8 cellular contexts compared by ENCODE assay signal in genomic region chr4:158170691-158171455, GRCh38. TPM values are rescaled to one million over a fixed set of nuclear protein-coding genes. Genes with fewer than 3 reads are reported as not detected.
DNase-seq lines count a peak whose midpoint lies in the region; ATAC-seq and TF ChIP-seq lines count a peak whose summit lies in the region.

No MANE protein-coding gene starts in this region.

- peak overlapping the region; percentile 23 to 78 for H3K27ac ChIP-seq in lung (ENCODE audit: low read depth in 1 of 2, low read length in 1 of 2)

- H3K27ac Mint-ChIP-seq in type B pancreatic cell = peak overlapping the region; percentile 39

- WGBS in lung, 2 donors = 34 to 40% methylated on average over 38 of the region's 38 CpGs

- no peaks in the 10 kb centered on the region for H3K27me3 ChIP-seq in lung (ENCODE audit: control insufficient read depth, insufficient read depth)

- H3K4me3 ChIP-seq in cardiac fibroblast (replicated peaks in 1 of 2; ENCODE audit: low read depth in 2 of 2, low read length in 2 of 2) (peak overlapping the region; percentile 64 to 67), lung (peak overlapping the region; percentile 2)

- peak; percentile 29 for TF ChIP-seq CTCF in GM10248 (IDR thresholded peaks at IDR 0.05; ENCODE audit: control extremely low read depth, extremely low read depth, low read depth, missing control alignments)
- TF ChIP-seq CTCF in cardiac fibroblast (IDR thresholded peaks at IDR 0.05; ENCODE audit: low read depth, low read length) = peak; percentile 60
- TF ChIP-seq CTCF in lung (IDR thresholded peaks at IDR 0.05; ENCODE audit: control extremely low read depth, extremely low read depth) = no peak
- TF ChIP-seq CTCF in type B pancreatic cell (conservative IDR thresholded peaks at IDR 0.05) = peak; percentile 69

- peaks cover 9 to 16% of the 10 kb centered on the region in 2 donors for H3K4me1 ChIP-seq in lung (ENCODE audit: control insufficient read depth in 2 of 2, insufficient read depth in 2 of 2, low read length in 2 of 2)

- H3K4me1 Mint-ChIP-seq in type B pancreatic cell (ENCODE audit: unreplicated experiment) = peaks cover 32% of the 10 kb centered on the region

- no peaks in the 10 kb centered on the region for H3K9me3 Mint-ChIP-seq in type B pancreatic cell

- H3K27me3 Mint-ChIP-seq in type B pancreatic cell = no peaks in the 10 kb centered on the region

- peak overlapping the region; percentile 89 for H3K4me3 Mint-ChIP-seq in type B pancreatic cell

- H3K36me3 Mint-ChIP-seq in type B pancreatic cell = peaks cover 4% of the 10 kb centered on the region

- ATAC-seq in lung (ENCODE audit: insufficient read depth, low FRiP score) (peak; percentile 63), HG03520 (IDR thresholded peaks at IDR 0.05; ENCODE audit: unreplicated experiment) (no peak)

- H3K9me3 ChIP-seq in lung (ENCODE audit: control insufficient read depth in 2 of 2, insufficient read depth in 1 of 2, low read length in 1 of 2) = no peaks in the 10 kb centered on the region

- CTCF ChIA-PET in GM10248 (lab: Yijun Ruan, JAX) = interaction anchor here (0.8 to 4.0 kb wide), 14 partner anchors 7 to 178 kb away, joined by 3 to 21 read pairs (median 4); no protein-coding TSS in a partner anchor

- DNase-seq in GM10248 (ENCODE audit: extremely low spot score) = peak; percentile 29
- peak; percentile 34 for DNase-seq in HT-29 (ENCODE audit: low spot score)
- peak; percentile 62 to 73 for DNase-seq in cardiac fibroblast (ENCODE audit: low read depth in 2 of 2)
- peak; percentile 44 for DNase-seq in lung (ENCODE audit: low spot score)
- DNase-seq in type B pancreatic cell (ENCODE audit: extremely low spot score, unreplicated experiment) = peak; percentile 74
- DNase-seq in NCI-H2107 treated with DMSO at 0.1 percent for 48 hours (lab: John Stamatoyannopoulos, UW; ENCODE audit: unreplicated experiment) = no peak
- DNase-seq in DMS153 treated with DMSO at 0.1 percent for 48 hours (lab: John Stamatoyannopoulos, UW; ENCODE audit: unreplicated experiment) = no peak

- POLR2A ChIA-PET in GM10248 (lab: Yijun Ruan, JAX) = no interaction called here

- H3K36me3 ChIP-seq in lung (ENCODE audit: control insufficient read depth in 2 of 2, insufficient read depth in 2 of 2, low read length in 2 of 2) = no peaks in the 10 kb centered on the region

RNA-seq across cellular contexts. Expression of gene GASK1B, which starts 2.0 kb away (rescaled TPM):
- 16.1 TPM in 2 replicates for total RNA-seq in HT-29 (2014; rRNA removed; shearing (Covaris generic))
- total RNA-seq in lung = 10 to 100 TPM; 33.0 to 36.6 TPM
- 10 to 100 TPM in 1 of 2 donors, 1 to 10 TPM in 1; 3.2 to 27.4 TPM for polyA plus RNA-seq in lung
- 37.0 and 37.1 TPM in 2 replicates for total RNA-seq in type B pancreatic cell (ENCODE audit: low replicate concordance)

RNA-seq across cellular contexts. Expression of gene TMEM144, which starts 39.4 kb away (rescaled TPM):
- total RNA-seq in HT-29 (2014; rRNA removed; shearing (Covaris generic)) = 2.4 and 4.6 TPM in 2 replicates
- total RNA-seq in lung (10 to 100 TPM; 16.4 to 17.3 TPM), type B pancreatic cell (ENCODE audit: low replicate concordance) (7.1 and 12.8 TPM in 2 replicates)
- 1 to 10 TPM; 3.7 to 6.7 TPM for polyA plus RNA-seq in lung

Comparison
In these comparisons a context has a peak if more than half of its experiments do, and no peak if none do; other contexts are left out.
1. DNase-seq: peak in GM10248 (single experiment), HT-29 (single experiment), cardiac fibroblast (2 of 2), lung (single experiment) and type B pancreatic cell (single experiment); none in NCI-H2107 treated with DMSO at 0.1 percent for 48 hours (single experiment) and DMS153 treated with DMSO at 0.1 percent for 48 hours (single experiment).